In the genomic region with DNA sequence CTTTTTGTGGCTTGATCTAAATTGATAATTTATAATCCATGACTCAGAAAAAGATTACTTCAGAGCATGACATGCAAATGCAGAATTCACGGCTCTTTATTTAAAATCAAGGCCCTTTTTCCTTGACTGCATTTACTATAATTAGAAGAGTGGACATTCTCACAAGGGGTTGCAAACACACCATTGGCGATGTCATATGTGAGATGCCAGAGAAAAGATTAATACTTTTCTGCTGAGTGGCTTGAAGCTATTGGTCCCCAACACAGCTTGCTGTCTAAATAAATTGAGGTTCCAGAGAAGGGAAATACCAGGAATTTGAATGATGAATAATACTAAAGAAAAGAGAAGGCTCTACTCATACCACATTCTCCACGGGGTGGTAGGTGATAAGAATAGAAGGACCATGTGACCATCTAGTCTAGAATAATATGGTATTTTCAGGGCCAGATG, we compare ENCODE assay signal across 1 cellular context.
TF ChIP-seq lines count a peak whose summit lies in the region.

No MANE protein-coding gene starts in this region.

TF ChIP-seq in K562, 482 proteins besides CTCF, POLR2A, EP300 and RAD21 (continued from another document and continues in another):
- TF ChIP-seq, protein P1, sequence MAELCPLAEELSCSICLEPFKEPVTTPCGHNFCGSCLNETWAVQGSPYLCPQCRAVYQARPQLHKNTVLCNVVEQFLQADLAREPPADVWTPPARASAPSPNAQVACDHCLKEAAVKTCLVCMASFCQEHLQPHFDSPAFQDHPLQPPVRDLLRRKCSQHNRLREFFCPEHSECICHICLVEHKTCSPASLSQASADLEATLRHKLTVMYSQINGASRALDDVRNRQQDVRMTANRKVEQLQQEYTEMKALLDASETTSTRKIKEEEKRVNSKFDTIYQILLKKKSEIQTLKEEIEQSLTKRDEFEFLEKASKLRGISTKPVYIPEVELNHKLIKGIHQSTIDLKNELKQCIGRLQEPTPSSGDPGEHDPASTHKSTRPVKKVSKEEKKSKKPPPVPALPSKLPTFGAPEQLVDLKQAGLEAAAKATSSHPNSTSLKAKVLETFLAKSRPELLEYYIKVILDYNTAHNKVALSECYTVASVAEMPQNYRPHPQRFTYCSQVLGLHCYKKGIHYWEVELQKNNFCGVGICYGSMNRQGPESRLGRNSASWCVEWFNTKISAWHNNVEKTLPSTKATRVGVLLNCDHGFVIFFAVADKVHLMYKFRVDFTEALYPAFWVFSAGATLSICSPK (IDR thresholded peaks at IDR 0.05; ENCODE audit: borderline replicate concordance): no peak
- peak; percentile 76 for TF ChIP-seq ZFP30 (CRISPR knock-in tag; IDR thresholded peaks at IDR 0.05; ENCODE audit: borderline replicate concordance)
- TF ChIP-seq MEIS2 (IDR thresholded peaks at IDR 0.05; ENCODE audit: partially characterized antibody): peak; percentile 93
- no peak for TF ChIP-seq ZNF12 (CRISPR knock-in tag; IDR thresholded peaks at IDR 0.05)
- TF ChIP-seq HDAC3 (IDR thresholded peaks at IDR 0.05; ENCODE audit: borderline replicate concordance, partially characterized antibody): peak; percentile 42
- peak; percentile 63; the same call in 1 of the 2 replicates for TF ChIP-seq SOX6 (IDR thresholded peaks at IDR 0.05)
- no peak for TF ChIP-seq ZFP1 (CRISPR knock-in tag; IDR thresholded peaks at IDR 0.05)
- 0 out of 3 replicates have a peak, but pooled peaks of 1 of the 2 experiments have one; percentile 59 for TF ChIP-seq CBX3 (IDR thresholded peaks at IDR 0.05; ENCODE audit: borderline replicate concordance in 1 of 2, low read length in 2 of 2)
- TF ChIP-seq, protein P2, sequence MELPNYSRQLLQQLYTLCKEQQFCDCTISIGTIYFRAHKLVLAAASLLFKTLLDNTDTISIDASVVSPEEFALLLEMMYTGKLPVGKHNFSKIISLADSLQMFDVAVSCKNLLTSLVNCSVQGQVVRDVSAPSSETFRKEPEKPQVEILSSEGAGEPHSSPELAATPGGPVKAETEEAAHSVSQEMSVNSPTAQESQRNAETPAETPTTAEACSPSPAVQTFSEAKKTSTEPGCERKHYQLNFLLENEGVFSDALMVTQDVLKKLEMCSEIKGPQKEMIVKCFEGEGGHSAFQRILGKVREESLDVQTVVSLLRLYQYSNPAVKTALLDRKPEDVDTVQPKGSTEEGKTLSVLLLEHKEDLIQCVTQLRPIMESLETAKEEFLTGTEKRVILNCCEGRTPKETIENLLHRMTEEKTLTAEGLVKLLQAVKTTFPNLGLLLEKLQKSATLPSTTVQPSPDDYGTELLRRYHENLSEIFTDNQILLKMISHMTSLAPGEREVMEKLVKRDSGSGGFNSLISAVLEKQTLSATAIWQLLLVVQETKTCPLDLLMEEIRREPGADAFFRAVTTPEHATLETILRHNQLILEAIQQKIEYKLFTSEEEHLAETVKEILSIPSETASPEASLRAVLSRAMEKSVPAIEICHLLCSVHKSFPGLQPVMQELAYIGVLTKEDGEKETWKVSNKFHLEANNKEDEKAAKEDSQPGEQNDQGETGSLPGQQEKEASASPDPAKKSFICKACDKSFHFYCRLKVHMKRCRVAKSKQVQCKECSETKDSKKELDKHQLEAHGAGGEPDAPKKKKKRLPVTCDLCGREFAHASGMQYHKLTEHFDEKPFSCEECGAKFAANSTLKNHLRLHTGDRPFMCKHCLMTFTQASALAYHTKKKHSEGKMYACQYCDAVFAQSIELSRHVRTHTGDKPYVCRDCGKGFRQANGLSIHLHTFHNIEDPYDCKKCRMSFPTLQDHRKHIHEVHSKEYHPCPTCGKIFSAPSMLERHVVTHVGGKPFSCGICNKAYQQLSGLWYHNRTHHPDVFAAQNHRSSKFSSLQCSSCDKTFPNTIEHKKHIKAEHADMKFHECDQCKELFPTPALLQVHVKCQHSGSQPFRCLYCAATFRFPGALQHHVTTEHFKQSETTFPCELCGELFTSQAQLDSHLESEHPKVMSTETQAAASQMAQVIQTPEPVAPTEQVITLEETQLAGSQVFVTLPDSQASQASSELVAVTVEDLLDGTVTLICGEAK (IDR thresholded peaks at IDR 0.05): 0 out of 2 replicates have a peak, but pooled peaks have one; percentile 24
- TF ChIP-seq, protein P2 (CRISPR knock-in tag; IDR thresholded peaks at IDR 0.05): no peak
- peak; percentile 72 for TF ChIP-seq ARID1B (IDR thresholded peaks at IDR 0.05)
- peak; percentile 87 for TF ChIP-seq TRIM28 (IDR thresholded peaks at IDR 0.05)
- TF ChIP-seq EP400 (IDR thresholded peaks at IDR 0.05): peak; percentile 49; the same call in 1 of the 2 replicates
- TF ChIP-seq NCOA1 (IDR thresholded peaks at IDR 0.05; ENCODE audit: low read depth): 0 out of 2 replicates have a peak, but pooled peaks have one; percentile 41
- peak; percentile 61; the same call in 1 of the 2 replicates for TF ChIP-seq SMARCE1 (IDR thresholded peaks at IDR 0.05)
- TF ChIP-seq, protein P3, sequence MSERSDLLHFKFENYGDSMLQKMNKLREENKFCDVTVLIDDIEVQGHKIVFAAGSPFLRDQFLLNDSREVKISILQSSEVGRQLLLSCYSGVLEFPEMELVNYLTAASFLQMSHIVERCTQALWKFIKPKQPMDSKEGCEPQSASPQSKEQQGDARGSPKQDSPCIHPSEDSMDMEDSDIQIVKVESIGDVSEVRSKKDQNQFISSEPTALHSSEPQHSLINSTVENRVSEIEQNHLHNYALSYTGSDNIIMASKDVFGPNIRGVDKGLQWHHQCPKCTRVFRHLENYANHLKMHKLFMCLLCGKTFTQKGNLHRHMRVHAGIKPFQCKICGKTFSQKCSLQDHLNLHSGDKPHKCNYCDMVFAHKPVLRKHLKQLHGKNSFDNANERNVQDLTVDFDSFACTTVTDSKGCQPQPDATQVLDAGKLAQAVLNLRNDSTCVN (CRISPR knock-in tag; IDR thresholded peaks at IDR 0.05): no peak
- peak; percentile 59 for TF ChIP-seq L3MBTL2 (IDR thresholded peaks at IDR 0.05)
- TF ChIP-seq SREBF1 (IDR thresholded peaks at IDR 0.05; ENCODE audit: borderline replicate concordance, low read depth, low read length): no peak
- TF ChIP-seq C11orf30 (IDR thresholded peaks at IDR 0.05; ENCODE audit: low read depth): peak; percentile 19; the same call in 1 of the 2 replicates
- TF ChIP-seq RAD51 (IDR thresholded peaks at IDR 0.05; ENCODE audit: borderline replicate concordance, low read depth): peak; percentile 77
- TF ChIP-seq TEAD4 (IDR thresholded peaks at IDR 0.05; ENCODE audit: low read length): peak; percentile 73; the same call in 1 of the 2 replicates
- TF ChIP-seq TEAD4 (CRISPR knock-in tag; IDR thresholded peaks at IDR 0.05; ENCODE audit: borderline replicate concordance): no peak
- TF ChIP-seq, protein P4, sequence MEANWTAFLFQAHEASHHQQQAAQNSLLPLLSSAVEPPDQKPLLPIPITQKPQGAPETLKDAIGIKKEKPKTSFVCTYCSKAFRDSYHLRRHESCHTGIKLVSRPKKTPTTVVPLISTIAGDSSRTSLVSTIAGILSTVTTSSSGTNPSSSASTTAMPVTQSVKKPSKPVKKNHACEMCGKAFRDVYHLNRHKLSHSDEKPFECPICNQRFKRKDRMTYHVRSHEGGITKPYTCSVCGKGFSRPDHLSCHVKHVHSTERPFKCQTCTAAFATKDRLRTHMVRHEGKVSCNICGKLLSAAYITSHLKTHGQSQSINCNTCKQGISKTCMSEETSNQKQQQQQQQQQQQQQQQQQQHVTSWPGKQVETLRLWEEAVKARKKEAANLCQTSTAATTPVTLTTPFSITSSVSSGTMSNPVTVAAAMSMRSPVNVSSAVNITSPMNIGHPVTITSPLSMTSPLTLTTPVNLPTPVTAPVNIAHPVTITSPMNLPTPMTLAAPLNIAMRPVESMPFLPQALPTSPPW (CRISPR knock-in tag; IDR thresholded peaks at IDR 0.05): no peak
- no peak for TF ChIP-seq SNIP1 (IDR thresholded peaks at IDR 0.05; ENCODE audit: low read depth)
- no peak for TF ChIP-seq XRCC3 (IDR thresholded peaks at IDR 0.05)
- TF ChIP-seq STAT5A (IDR thresholded peaks at IDR 0.05; ENCODE audit: borderline replicate concordance, low read length): peak; percentile 40; the same call in 1 of the 2 replicates
- peak; percentile 50 for TF ChIP-seq TAF9B (IDR thresholded peaks at IDR 0.05; ENCODE audit: partially characterized antibody)
- TF ChIP-seq TCF3 (CRISPR knock-in tag; IDR thresholded peaks at IDR 0.05): peak; percentile 22; the same call in 1 of the 2 replicates
- TF ChIP-seq, protein P5, sequence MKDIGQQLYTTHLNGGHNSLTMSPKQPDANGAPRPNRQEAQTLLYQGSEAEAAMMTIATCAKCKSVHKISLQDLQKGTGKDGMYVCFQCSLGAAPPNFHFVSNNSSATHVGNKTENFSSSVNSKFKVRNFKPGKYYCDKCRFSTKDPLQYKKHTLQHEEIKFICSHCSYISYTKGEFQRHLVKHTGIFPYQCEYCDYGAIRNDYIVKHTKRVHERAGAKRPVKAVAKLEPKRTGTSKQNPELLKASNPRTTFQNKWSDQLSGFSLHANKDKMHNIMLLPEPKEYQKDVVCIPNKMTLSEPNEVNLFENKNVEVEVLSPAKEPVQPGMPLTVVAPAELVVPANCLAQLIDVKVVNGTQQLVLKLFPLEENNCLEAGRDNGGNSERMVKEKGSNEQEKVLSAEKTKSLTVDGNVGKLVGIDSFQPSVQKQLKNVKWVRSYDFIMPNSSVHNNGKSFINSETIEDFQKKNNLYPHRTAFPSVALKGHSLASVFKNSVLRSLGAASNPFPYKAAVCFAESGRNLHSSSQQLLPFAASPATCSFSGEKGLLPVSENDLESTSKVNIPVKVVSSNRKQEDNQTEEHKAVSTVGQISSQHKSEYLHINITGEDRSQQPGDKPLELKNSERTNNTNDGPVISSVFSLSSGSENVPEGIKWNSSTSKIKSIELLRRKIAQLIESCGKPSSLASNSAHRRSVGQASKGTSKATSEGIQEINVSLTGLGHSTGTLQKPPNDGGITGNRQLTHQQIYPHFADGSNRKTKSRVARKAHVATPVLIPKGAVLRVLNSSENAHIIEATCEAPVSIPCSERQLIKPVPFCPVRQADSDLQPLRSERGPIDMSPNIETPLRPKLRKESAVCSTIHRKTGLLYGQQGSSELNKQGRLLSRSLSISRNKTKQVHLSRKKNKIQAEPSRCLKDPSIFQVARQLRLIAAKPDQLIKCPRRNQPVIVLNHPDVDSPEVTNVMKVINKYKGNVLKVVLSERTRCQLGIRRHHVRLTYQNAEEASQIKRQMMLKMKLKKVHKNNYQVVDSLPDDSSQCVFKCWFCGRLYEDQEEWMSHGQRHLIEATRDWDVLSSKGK (CRISPR knock-in tag; IDR thresholded peaks at IDR 0.05): no peak
- TF ChIP-seq HMG20B (CRISPR knock-in tag; IDR thresholded peaks at IDR 0.05): no peak
- TF ChIP-seq NONO (IDR thresholded peaks at IDR 0.05; ENCODE audit: low read depth in 2 of 2, low read length in 1 of 2): peak in 1 of 2 experiments; percentile 32; a peak in 1 of 4 replicates
- TF ChIP-seq HDAC1 (IDR thresholded peaks at IDR 0.05): no peak
- 0 out of 2 replicates have a peak, but pooled peaks have one; percentile 9 for TF ChIP-seq CXXC5 (CRISPR knock-in tag; IDR thresholded peaks at IDR 0.05)
- peak; percentile 30 for TF ChIP-seq ZFP36 (IDR thresholded peaks at IDR 0.05; ENCODE audit: low read depth, low read length, partially characterized antibody)
- peak in 1 of 2 experiments; percentile 38; a peak in 1 of 4 replicates for TF ChIP-seq TRIM24 (IDR thresholded peaks at IDR 0.05)
- TF ChIP-seq MTF1 (CRISPR knock-in tag; IDR thresholded peaks at IDR 0.05; ENCODE audit: borderline replicate concordance): no peak
